ENCODE assay signal across 22 cellular contexts in the genomic region with DNA sequence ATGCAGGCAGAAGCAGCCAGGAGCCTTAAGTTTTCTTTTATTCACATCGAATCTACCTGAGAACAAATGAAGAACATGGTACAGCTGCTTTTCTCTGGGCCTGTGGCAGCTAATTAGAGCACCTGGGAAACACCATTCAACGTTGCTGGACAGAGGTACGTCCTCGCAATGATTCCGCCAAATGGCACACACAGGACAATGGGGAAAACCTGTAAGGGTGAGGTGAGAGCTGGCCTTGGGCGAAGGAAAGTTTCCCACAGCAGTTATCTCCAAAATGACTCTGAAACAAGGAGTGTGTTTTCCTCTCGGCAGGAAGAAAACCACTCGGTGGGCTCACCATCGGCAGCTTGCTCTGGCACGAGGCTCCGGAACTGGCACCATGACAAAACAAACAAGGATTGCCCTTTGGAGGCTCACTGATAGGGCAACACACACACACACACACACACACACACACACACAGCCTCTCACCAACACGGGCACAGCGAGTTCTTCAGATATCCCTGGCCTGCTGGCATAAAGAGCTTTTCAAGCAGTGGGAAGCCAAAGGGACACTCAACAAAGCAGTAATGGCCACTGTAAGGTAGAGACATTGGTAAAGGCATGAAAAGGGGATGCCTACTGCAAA.
DNase-seq lines count a peak whose midpoint lies in the region; ATAC-seq and TF ChIP-seq lines count a peak whose summit lies in the region.
"Had no signal": no experiment of that assay in that cellular context is flagged by ENCODE, and none has a peak within 500 bp of the region (broad histone marks: within the 10 kb centered on the region; RNA-seq: fewer than 3 reads in every experiment).

No MANE protein-coding gene starts in this region.

- TF ChIP-seq POLR2A in right lobe of liver (IDR thresholded peaks at IDR 0.05) = peak; percentile 64

- no peaks in the 10 kb centered on the region for H3K4me1 Mint-ChIP-seq in activated T-helper 1 cell treated with anti-CD3 and anti-CD28 coated beads, Interleukin-12 subunit alpha, Interleukin-12 subunit beta, Interleukin-2, Interleukin-4 antibody, amounts not matched to agents 30 ng/mL and 10 ng/mL and 1 ng/mL, durations not matched to agents 14 hours and 24 hours and 36 hours (ENCODE audit: low read depth)
- H3K4me1 Mint-ChIP-seq: activated CD4-positive, alpha-beta T cell treated with anti-CD3 and anti-CD28 coated beads, Interleukin-2, amount 10 ng/mL, durations not matched to agents 24 days and 14 days; CD4-positive, CD25-positive, alpha-beta regulatory T cell; stimulated activated naive CD8-positive, alpha-beta T cell treated with anti-CD3 and anti-CD28 coated beads, Interleukin-15, amount 100 ng/mL, for 72 hours had no signal

- H3K36me3 ChIP-seq in right lobe of liver = no peaks in the 10 kb centered on the region
- H3K36me3 ChIP-seq: brain microvascular endothelial cell, ovary had no signal

- H3K27ac Mint-ChIP-seq in activated T-helper 1 cell treated with anti-CD3 and anti-CD28 coated beads, Interleukin-12 subunit alpha, Interleukin-12 subunit beta, Interleukin-2, Interleukin-4 antibody, amounts not matched to agents 30 ng/mL and 10 ng/mL and 1 ng/mL, durations not matched to agents 14 hours and 24 hours and 36 hours = no peak overlapping the region
- H3K27ac Mint-ChIP-seq: activated CD4-positive, alpha-beta T cell treated with anti-CD3 and anti-CD28 coated beads, Interleukin-2, amount 10 ng/mL, durations not matched to agents 24 days and 14 days; CD4-positive, CD25-positive, alpha-beta regulatory T cell; natural killer cell; stimulated activated naive CD8-positive, alpha-beta T cell treated with anti-CD3 and anti-CD28 coated beads, Interleukin-15, amount 100 ng/mL, for 72 hours had no signal

- peaks cover 1% of the 10 kb centered on the region for H3K27me3 Mint-ChIP-seq in activated T-helper 1 cell treated with anti-CD3 and anti-CD28 coated beads, Interleukin-12 subunit alpha, Interleukin-12 subunit beta, Interleukin-2, Interleukin-4 antibody, amounts not matched to agents 30 ng/mL and 10 ng/mL and 1 ng/mL, durations not matched to agents 14 hours and 24 hours and 36 hours (ENCODE audit: insufficient read depth)
- H3K27me3 Mint-ChIP-seq: activated CD4-positive, alpha-beta T cell treated with anti-CD3 and anti-CD28 coated beads, Interleukin-2, amount 10 ng/mL, durations not matched to agents 24 days and 14 days; CD4-positive, CD25-positive, alpha-beta regulatory T cell; stimulated activated naive CD8-positive, alpha-beta T cell treated with anti-CD3 and anti-CD28 coated beads, Interleukin-15, amount 100 ng/mL, for 72 hours had no signal

- intact Hi-C loops in right lobe of liver (cut with DNase I) = no loop called here
- intact Hi-C loops in activated T-helper 1 cell treated with anti-CD3 and anti-CD28 coated beads, Interleukin-12 subunit alpha, Interleukin-12 subunit beta, Interleukin-2, Interleukin-4 antibody, amounts not matched to agents 30 ng/mL and 10 ng/mL and 1 ng/mL, durations not matched to agents 14 hours and 24 hours and 36 hours (cut with micrococcal nuclease) = no loop called here

- no peaks in the 10 kb centered on the region for H3K27me3 ChIP-seq in right lobe of liver
- H3K27me3 ChIP-seq: brain microvascular endothelial cell, ovary had no signal

- 29% methylated on average over 10 of the region's 13 CpGs for whole genome bisulfite sequencing in right lobe of liver (ENCODE audit: insufficient coverage, low coverage, low lambda C conversion rate, missing lambda C conversion rate)

- peak; percentile 55 to 77 (median 69) for ATAC-seq in right lobe of liver
- ATAC-seq in HG02642 (IDR thresholded peaks at IDR 0.05; ENCODE audit: poor library complexity, unreplicated experiment) = no peak
- ATAC-seq: natural killer cell; Right ventricle myocardium inferior; stimulated activated naive CD8-positive, alpha-beta T cell treated with anti-CD3 and anti-CD28 coated beads, Interleukin-15, amount 100 ng/mL, for 72 hours had no signal

- no peak overlapping the region for H3K4me3 ChIP-seq in right lobe of liver
- H3K4me3 ChIP-seq: coronary artery, ovary had no signal

- H3K9me3 ChIP-seq in right lobe of liver = no peaks in the 10 kb centered on the region
- H3K9me3 ChIP-seq: ovary had no signal

- no peaks in the 10 kb centered on the region for H3K36me3 Mint-ChIP-seq in activated T-helper 1 cell treated with anti-CD3 and anti-CD28 coated beads, Interleukin-12 subunit alpha, Interleukin-12 subunit beta, Interleukin-2, Interleukin-4 antibody, amounts not matched to agents 30 ng/mL and 10 ng/mL and 1 ng/mL, durations not matched to agents 14 hours and 24 hours and 36 hours (ENCODE audit: low read depth)
- H3K36me3 Mint-ChIP-seq: CD4-positive, CD25-positive, alpha-beta regulatory T cell; natural killer cell had no signal

- peak overlapping the region in 2 of 3 donors; percentile 26 to 62 for H3K27ac ChIP-seq in right lobe of liver
- H3K27ac ChIP-seq: brain microvascular endothelial cell, ovary had no signal

- no peak overlapping the region for H3K4me3 Mint-ChIP-seq in activated T-helper 1 cell treated with anti-CD3 and anti-CD28 coated beads, Interleukin-12 subunit alpha, Interleukin-12 subunit beta, Interleukin-2, Interleukin-4 antibody, amounts not matched to agents 30 ng/mL and 10 ng/mL and 1 ng/mL, durations not matched to agents 14 hours and 24 hours and 36 hours
- H3K4me3 Mint-ChIP-seq: activated CD4-positive, alpha-beta T cell treated with anti-CD3 and anti-CD28 coated beads, Interleukin-2, amount 10 ng/mL, durations not matched to agents 24 days and 14 days; CD4-positive, CD25-positive, alpha-beta regulatory T cell; natural killer cell; stimulated activated naive CD8-positive, alpha-beta T cell treated with anti-CD3 and anti-CD28 coated beads, Interleukin-15, amount 100 ng/mL, for 72 hours had no signal

- peak; percentile 30 for DNase-seq in DMS153 treated with DMSO at 0.1 percent for 48 hours (lab: John Stamatoyannopoulos, UW; ENCODE audit: unreplicated experiment)
- DNase-seq in NCI-H1092 treated with DMSO at 0.1 percent for 48 hours (lab: John Stamatoyannopoulos, UW) = peak; percentile 56
- peak; percentile 70 for DNase-seq in SHP77 treated with DMSO at 0.1 percent for 48 hours (lab: John Stamatoyannopoulos, UW)
- DNase-seq in right lobe of liver = peak; percentile 54 to 86 (median 71)
- DNase-seq in GM19240 (ENCODE audit: insufficient read length, low spot score) = no peak
- no peak for DNase-seq in activated T-helper 1 cell treated with anti-CD3 and anti-CD28 coated beads, Interleukin-12 subunit alpha, Interleukin-12 subunit beta, Interleukin-2, Interleukin-4 antibody, amounts not matched to agents 30 ng/mL and 10 ng/mL and 1 ng/mL, durations not matched to agents 14 hours and 24 hours and 36 hours (ENCODE audit: low spot score)
- DNase-seq in activated gamma-delta T cell (lab: John Stamatoyannopoulos, UW) = no peak
- DNase-seq: activated CD4-positive, alpha-beta T cell treated with anti-CD3 and anti-CD28 coated beads, Interleukin-2, amount 10 ng/mL, durations not matched to agents 24 days and 14 days; brain microvascular endothelial cell; CD4-positive, CD25-positive, alpha-beta regulatory T cell; DMS53; foreskin fibroblast; GOT3; kidney; natural killer cell; NCI-H187; NCI-H524; ovary; stimulated activated naive CD8-positive, alpha-beta T cell treated with anti-CD3 and anti-CD28 coated beads, Interleukin-15, amount 100 ng/mL, for 72 hours had no signal

- H3K4me1 ChIP-seq in right lobe of liver = peaks cover 0 to 47% (median 19%) of the 10 kb centered on the region in 4 donors

- H3K9me3 Mint-ChIP-seq in activated T-helper 1 cell treated with anti-CD3 and anti-CD28 coated beads, Interleukin-12 subunit alpha, Interleukin-12 subunit beta, Interleukin-2, Interleukin-4 antibody, amounts not matched to agents 30 ng/mL and 10 ng/mL and 1 ng/mL, durations not matched to agents 14 hours and 24 hours and 36 hours = no peaks in the 10 kb centered on the region
- H3K9me3 Mint-ChIP-seq: CD4-positive, CD25-positive, alpha-beta regulatory T cell; natural killer cell; stimulated activated naive CD8-positive, alpha-beta T cell treated with anti-CD3 and anti-CD28 coated beads, Interleukin-15, amount 100 ng/mL, for 72 hours had no signal

- no peak for TF ChIP-seq CTCF in right lobe of liver (IDR thresholded peaks at IDR 0.05)

Comparison
In these comparisons a context has a peak if more than half of its experiments do, and no peak if none do; other contexts are left out.
1. DNase-seq: peak in DMS153 treated with DMSO at 0.1 percent for 48 hours (single experiment), NCI-H1092 treated with DMSO at 0.1 percent for 48 hours (single experiment), SHP77 treated with DMSO at 0.1 percent for 48 hours (single experiment) and right lobe of liver (3 of 3); none in GM19240 (single experiment), activated T-helper 1 cell treated with anti-CD3 and anti-CD28 coated beads, Interleukin-12 subunit alpha, Interleukin-12 subunit beta, Interleukin-2, Interleukin-4 antibody, amounts not matched to agents 30 ng/mL and 10 ng/mL and 1 ng/mL, durations not matched to agents 14 hours and 24 hours and 36 hours (single experiment) and activated gamma-delta T cell (single experiment).